ENCODE assay signal across 8 cellular contexts in the genomic region with DNA sequence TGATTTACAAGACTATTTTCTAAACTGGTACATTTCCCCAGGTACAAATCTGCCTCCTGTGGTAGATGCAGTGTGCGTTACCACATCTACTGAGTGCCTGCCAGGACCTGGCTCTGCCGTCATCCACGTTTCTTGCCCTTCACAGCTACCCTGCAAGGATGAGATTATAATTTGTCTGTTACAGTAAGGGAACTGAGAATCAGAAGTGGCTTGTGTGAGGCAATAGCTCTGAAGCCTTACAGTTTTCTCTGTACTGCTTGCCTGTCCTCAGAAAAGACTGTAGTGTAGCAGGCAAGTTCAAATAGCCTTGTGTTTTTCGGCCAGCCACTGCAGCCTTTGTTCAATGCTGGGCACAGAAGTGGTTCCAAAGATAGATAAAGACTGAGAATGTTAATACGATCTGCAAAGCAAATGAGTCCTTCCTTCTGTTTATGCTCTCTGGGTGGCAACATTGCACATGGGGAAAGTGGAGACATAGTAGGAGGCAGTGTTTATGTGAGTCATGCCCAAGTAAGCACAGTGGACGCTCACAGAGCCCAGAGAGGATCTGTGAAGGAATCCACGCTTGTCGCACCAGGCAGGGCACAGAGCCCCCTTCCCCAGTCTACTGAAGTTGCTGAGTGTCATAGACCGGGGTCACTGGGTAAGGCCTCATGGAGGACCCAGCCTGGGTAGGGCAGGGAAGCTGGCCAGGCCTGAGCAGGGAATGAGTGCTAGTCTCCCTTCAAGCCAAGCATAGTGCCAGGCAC. TPM values are rescaled to one million over a fixed set of nuclear protein-coding genes. Genes with fewer than 3 reads are reported as not detected.
DNase-seq lines count a peak whose midpoint lies in the region; ATAC-seq and TF ChIP-seq lines count a peak whose summit lies in the region.

No MANE protein-coding gene starts in this region.

- H3K27me3 ChIP-seq in HL-60 (ENCODE audit: insufficient read depth, poor library complexity, severe bottlenecking) (no peaks in the 10 kb centered on the region), stomach (no peaks in the 10 kb centered on the region)

- peaks cover 26 to 87% (median 70%) of the 10 kb centered on the region in 4 donors for H3K4me1 ChIP-seq in stomach

- peak; percentile 50 for ATAC-seq in activated T-helper 17 cell treated with anti-CD3 and anti-CD28 coated beads, Interleukin-2, amount 50 U/mL, for 72 hours (replicated peaks)
- ATAC-seq in left cardiac atrium (peak; percentile 39 to 74), HG02571 (IDR thresholded peaks at IDR 0.05; ENCODE audit: unreplicated experiment) (no peak), HG03520 (IDR thresholded peaks at IDR 0.05; ENCODE audit: unreplicated experiment) (no peak)

- no peaks in the 10 kb centered on the region for H3K9me3 ChIP-seq in stomach

- H3K27ac ChIP-seq in HL-60 (replicated peaks) (peak overlapping the region; percentile 57), stomach (peak overlapping the region; percentile 67 to 91 (median 85))

- no peak for TF ChIP-seq EP300 in stomach (IDR thresholded peaks at IDR 0.05)

- no peaks in the 10 kb centered on the region for H3K27me3 Mint-ChIP-seq in activated T-helper 17 cell treated with anti-CD3 and anti-CD28 coated beads, Interleukin-2, amount 50 U/mL, for 72 hours

- TF ChIP-seq CTCF in HL-60 (IDR thresholded peaks at IDR 0.05; ENCODE audit: insufficient read depth, low read length), result no peak
- no peak for TF ChIP-seq CTCF in stomach (IDR thresholded peaks at IDR 0.05)

- WGBS in stomach, 5 donors, result 29 to 50% (median 43%) methylated on average over 9 of the region's 9 CpGs

- no peak overlapping the region for H3K4me3 ChIP-seq in HL-60 (replicated peaks; ENCODE audit: insufficient read depth, low read length)
- H3K4me3 ChIP-seq in stomach, result no peak overlapping the region

- H3K36me3 ChIP-seq in stomach, result peaks cover 16 to 38% (median 31%) of the 10 kb centered on the region in 4 donors

- H3K4me3 Mint-ChIP-seq in activated T-helper 17 cell treated with anti-CD3 and anti-CD28 coated beads, Interleukin-2, amount 50 U/mL, for 72 hours, result no peak overlapping the region

- no peaks in the 10 kb centered on the region for H3K9me3 Mint-ChIP-seq in activated T-helper 17 cell treated with anti-CD3 and anti-CD28 coated beads, Interleukin-2, amount 50 U/mL, for 72 hours

- peak overlapping the region; percentile 27 for H3K27ac Mint-ChIP-seq in activated T-helper 17 cell treated with anti-CD3 and anti-CD28 coated beads, Interleukin-2, amount 50 U/mL, for 72 hours

- H3K36me3 Mint-ChIP-seq in activated T-helper 17 cell treated with anti-CD3 and anti-CD28 coated beads, Interleukin-2, amount 50 U/mL, for 72 hours (ENCODE audit: low read depth), result peaks cover 30% of the 10 kb centered on the region

- DNase-seq in HL-60 (ENCODE audit: low read depth in 1 of 2, low spot score in 1 of 2) (peak; percentile 63 to 82), left cardiac atrium (no peak), stomach (no peak), NCI-H1694 treated with DMSO at 0.1 percent for 48 hours (lab: John Stamatoyannopoulos, UW) (no peak)
- DNase-seq in stimulated activated CD4-positive, alpha-beta T cell treated with anti-CD3 and anti-CD28 coated beads, Interleukin-2, amount 100 ng/mL, for 24 hours, result no peak

- no peak for TF ChIP-seq POLR2A in stomach (IDR thresholded peaks at IDR 0.05)

- intact Hi-C loops in left cardiac atrium (cut with DNase I), result loop anchor here in 1 of 2 donors (5.0 to 10.0 kb wide), 2 partner anchors 37 to 65 kb away; no protein-coding TSS in a partner anchor
- intact Hi-C loops in stomach (cut with DNase I; ENCODE audit: low total_unique reads), result no loop called here

- H3K4me1 Mint-ChIP-seq in activated T-helper 17 cell treated with anti-CD3 and anti-CD28 coated beads, Interleukin-2, amount 50 U/mL, for 72 hours, result peaks cover 34% of the 10 kb centered on the region

RNA-seq across cellular contexts. Expression of a gene that starts 49.1 kb away (rescaled TPM):
- total RNA-seq in activated T-helper 17 cell treated with anti-CD3 and anti-CD28 coated beads, Interleukin-2, amount 50 U/mL, for 72 hours, result 100 to 1,000 TPM; 127 to 253 TPM
- total RNA-seq in left cardiac atrium (100 to 1,000 TPM in 1 of 2 donors, 10 to 100 TPM in 1; 74.5 to 128 TPM), stomach (100 to 1,000 TPM in 2 of 5 donors, 10 to 100 TPM in 3; 82.6 to 165 (median 86.1) TPM)
- polyA plus RNA-seq in stomach, result 10 to 100 TPM; 11.2 to 31.4 (median 13.3) TPM

Comparison
In these comparisons a context has a peak if more than half of its experiments do, and no peak if none do; other contexts are left out.
1. DNase-seq: peak in HL-60 (2 of 2); none in left cardiac atrium (single experiment), stomach (single experiment), stimulated activated CD4-positive, alpha-beta T cell treated with anti-CD3 and anti-CD28 coated beads, Interleukin-2, amount 100 ng/mL, for 24 hours (0 of 2) and NCI-H1694 treated with DMSO at 0.1 percent for 48 hours (single experiment).
2. ATAC-seq: peak in activated T-helper 17 cell treated with anti-CD3 and anti-CD28 coated beads, Interleukin-2, amount 50 U/mL, for 72 hours (single experiment) and left cardiac atrium (2 of 2); none in HG02571 (single experiment) and HG03520 (single experiment).